In the genomic region with DNA sequence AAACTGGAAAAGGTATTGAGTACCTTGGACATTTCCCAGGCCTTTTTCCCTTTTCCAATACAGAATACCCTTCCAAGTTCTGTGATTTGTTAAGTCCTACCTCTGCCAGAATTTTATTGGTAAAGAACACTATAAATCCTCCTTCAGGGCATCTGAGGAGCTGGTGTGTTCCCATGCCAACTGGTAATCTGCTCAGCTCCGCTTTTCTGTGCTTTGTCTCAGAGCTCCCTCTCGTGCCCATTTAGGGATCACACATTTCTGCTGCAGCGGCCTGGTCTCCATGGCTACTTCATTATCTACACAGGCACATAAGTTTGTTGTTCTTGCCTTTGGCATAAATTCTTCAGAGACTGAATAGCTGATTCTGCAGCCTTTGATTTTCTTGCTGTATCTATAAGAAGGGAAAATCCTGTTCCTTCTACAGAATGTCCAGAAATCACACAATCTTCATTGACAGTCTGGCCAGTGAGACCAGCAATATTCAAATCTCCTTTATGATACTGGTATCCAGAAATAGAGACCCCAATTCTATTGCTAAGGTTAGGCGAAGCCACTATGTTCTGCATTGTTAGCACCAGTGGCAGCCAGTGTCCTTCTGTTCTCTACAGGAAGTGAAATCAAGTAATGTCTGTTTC, we compare ENCODE assay signal across 7 cellular contexts. TPM values are rescaled to one million over a fixed set of nuclear protein-coding genes. Genes with fewer than 3 reads are reported as not detected.
DNase-seq lines count a peak whose midpoint lies in the region; ATAC-seq, FAIRE-seq and TF ChIP-seq lines count a peak whose summit lies in the region.

No MANE protein-coding gene starts in this region.

- no peak overlapping the region for H3K4me3 Mint-ChIP-seq in GM23338
- H3K4me3 Mint-ChIP-seq in central memory CD8-positive, alpha-beta T cell = no peak overlapping the region

- H3K27ac Mint-ChIP-seq in GM23338 = peak overlapping the region; percentile 87
- H3K27ac Mint-ChIP-seq in central memory CD8-positive, alpha-beta T cell (ENCODE audit: low read depth) = peak overlapping the region; percentile 32

- peaks cover 6% of the 10 kb centered on the region for H3K27me3 Mint-ChIP-seq in GM23338 (ENCODE audit: insufficient read depth, low read depth, poor library complexity)
- H3K27me3 Mint-ChIP-seq in central memory CD8-positive, alpha-beta T cell = no peaks in the 10 kb centered on the region

- H3K4me3 ChIP-seq in GM23338 = no peak overlapping the region
- H3K4me3 ChIP-seq in LNCaP clone FGC (ENCODE audit: low read depth, low read length) = no peak overlapping the region
- no peak overlapping the region for H3K4me3 ChIP-seq in Peyer's patch
- peak overlapping the region in 1 of 2 donors; percentile 16 for H3K4me3 ChIP-seq in kidney (ENCODE audit: low read length in 2 of 2)

- no peaks in the 10 kb centered on the region for H3K9me3 ChIP-seq in Peyer's patch
- no peaks in the 10 kb centered on the region for H3K9me3 ChIP-seq in kidney (ENCODE audit: control insufficient read depth in 1 of 2, low read length in 2 of 2)

- intact Hi-C loops in kidney (cut with DNase I) = no loop called here

- H3K9me2 ChIP-seq in GM23338 (ENCODE audit: insufficient read depth) = no peaks in the 10 kb centered on the region

- H4K20me1 ChIP-seq in GM23338 (replicated peaks; ENCODE audit: insufficient read depth) = no peaks in the 10 kb centered on the region

- H3K27ac ChIP-seq in GM23338 (ENCODE audit: low read depth) = no peak overlapping the region
- H3K27ac ChIP-seq in Peyer's patch = peak overlapping the region in 1 of 4 donors; percentile 5
- peak overlapping the region; percentile 48 to 84 for H3K27ac ChIP-seq in kidney (ENCODE audit: low read depth in 2 of 2, low read length in 2 of 2)

- no peak overlapping the region for H3K4me2 ChIP-seq in GM23338

- H3K36me3 ChIP-seq in GM23338 (ENCODE audit: insufficient read depth) (0 out of 2 replicates have a peak, but pooled peaks cover 5% of the 10 kb centered on the region), Peyer's patch (peaks cover 0 to 11% (median 0%) of the 10 kb centered on the region in 3 donors), kidney (ENCODE audit: control insufficient read depth in 1 of 2, insufficient read depth in 2 of 2, low read length in 2 of 2) (peaks cover 2 to 7% of the 10 kb centered on the region in 2 donors)

- FAIRE-seq in kidney (lab: Jason Lieb, UNC) = peak; percentile 25

- no peaks in the 10 kb centered on the region for H3K79me2 ChIP-seq in GM23338 (replicated peaks; ENCODE audit: insufficient read depth)

- H3K27me3 ChIP-seq in GM23338 (ENCODE audit: insufficient read depth) = no peaks in the 10 kb centered on the region
- H3K27me3 ChIP-seq in Peyer's patch = no peaks in the 10 kb centered on the region

- H3K9me3 Mint-ChIP-seq in GM23338 = no peaks in the 10 kb centered on the region
- H3K9me3 Mint-ChIP-seq in central memory CD8-positive, alpha-beta T cell = no peaks in the 10 kb centered on the region

- peak; percentile 27 for DNase-seq in GM10266 (ENCODE audit: extremely low spot score)
- peak; percentile 91 for DNase-seq in GM23338 (ENCODE audit: low spot score)
- DNase-seq in LNCaP clone FGC (ENCODE audit: low read depth) = peak; percentile 98
- peak in 2 of 3 donors; percentile 32 to 57 for DNase-seq in Peyer's patch
- DNase-seq in central memory CD8-positive, alpha-beta T cell (ENCODE audit: low spot score in 2 of 2) = no peak
- DNase-seq in kidney = peak; percentile 70
- no peak for DNase-seq in stimulated activated naive CD8-positive, alpha-beta T cell treated with anti-CD3 and anti-CD28 coated beads, Interleukin-15, Interleukin-2, amounts not matched to agents 100 U/mL and 50 U/mL, for 24 hours

- H3K36me3 Mint-ChIP-seq in GM23338 (ENCODE audit: low read depth) = peaks cover 16% of the 10 kb centered on the region
- peaks cover 23% of the 10 kb centered on the region for H3K36me3 Mint-ChIP-seq in central memory CD8-positive, alpha-beta T cell (ENCODE audit: insufficient read depth)

- H3F3A ChIP-seq in GM23338 (replicated peaks; ENCODE audit: low read depth) = no peaks in the 10 kb centered on the region

- ATAC-seq in GM23338 = peak; percentile 77
- peak; percentile 45 for ATAC-seq in central memory CD8-positive, alpha-beta T cell (replicated peaks; ENCODE audit: extremely low read depth, poor library complexity, severe bottlenecking)
- peak; percentile 24 for ATAC-seq in stimulated activated naive CD8-positive, alpha-beta T cell treated with anti-CD3 and anti-CD28 coated beads, Interleukin-15, Interleukin-2, amounts not matched to agents 100 U/mL and 50 U/mL, for 24 hours

- peaks cover 34% of the 10 kb centered on the region for H3K4me1 Mint-ChIP-seq in GM23338
- peaks cover 6% of the 10 kb centered on the region for H3K4me1 Mint-ChIP-seq in central memory CD8-positive, alpha-beta T cell

- H3K4me1 ChIP-seq in GM23338 (ENCODE audit: insufficient read depth) (peaks cover 7% of the 10 kb centered on the region), Peyer's patch (peaks cover 0 to 6% (median 3%) of the 10 kb centered on the region in 4 donors), kidney (ENCODE audit: control insufficient read depth in 1 of 2, insufficient read depth in 1 of 2, low read depth in 1 of 2, low read length in 2 of 2) (peaks cover 11 to 29% of the 10 kb centered on the region in 2 donors)

- H3K9ac ChIP-seq in kidney (ENCODE audit: low read length in 2 of 2) = peak overlapping the region in 1 of 2 donors; percentile 43

- no peak for TF ChIP-seq POLR2A in Peyer's patch (IDR thresholded peaks at IDR 0.05)

- no peak overlapping the region for H2AFZ ChIP-seq in GM23338

- TF ChIP-seq CTCF in GM10266 (IDR thresholded peaks at IDR 0.05; ENCODE audit: control insufficient read depth, insufficient read depth, low read depth, missing control alignments) (peak; percentile 66), GM23338 (conservative IDR thresholded peaks at IDR 0.05; ENCODE audit: low read depth in 2 of 2) (peak; percentile 89 to 98), LNCaP clone FGC (IDR thresholded peaks at IDR 0.05; ENCODE audit: control insufficient read depth, extremely low read depth, insufficient read depth) (peak; percentile 97), Peyer's patch (IDR thresholded peaks at IDR 0.05) (peak in 4 of 6 experiments; percentile 48 to 59 (median 56)), kidney (IDR thresholded peaks at IDR 0.05; ENCODE audit: borderline replicate concordance, extremely low read depth, insufficient read depth) (peak; percentile 82)

TF ChIP-seq in GM23338, 12 proteins besides CTCF, POLR2A, EP300 and RAD21:
- no peak for TF ChIP-seq ZNF114 (CRISPR knock-in tag; IDR thresholded peaks at IDR 0.05)
- TF ChIP-seq, protein P1, sequence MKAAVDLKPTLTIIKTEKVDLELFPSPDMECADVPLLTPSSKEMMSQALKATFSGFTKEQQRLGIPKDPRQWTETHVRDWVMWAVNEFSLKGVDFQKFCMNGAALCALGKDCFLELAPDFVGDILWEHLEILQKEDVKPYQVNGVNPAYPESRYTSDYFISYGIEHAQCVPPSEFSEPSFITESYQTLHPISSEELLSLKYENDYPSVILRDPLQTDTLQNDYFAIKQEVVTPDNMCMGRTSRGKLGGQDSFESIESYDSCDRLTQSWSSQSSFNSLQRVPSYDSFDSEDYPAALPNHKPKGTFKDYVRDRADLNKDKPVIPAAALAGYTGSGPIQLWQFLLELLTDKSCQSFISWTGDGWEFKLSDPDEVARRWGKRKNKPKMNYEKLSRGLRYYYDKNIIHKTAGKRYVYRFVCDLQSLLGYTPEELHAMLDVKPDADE (IDR thresholded peaks at IDR 0.05) = no peak
- no peak for TF ChIP-seq EZH2 (IDR thresholded peaks at IDR 0.05; ENCODE audit: low read depth, unreplicated experiment)
- no peak for TF ChIP-seq CREB1 (CRISPR knock-in tag; IDR thresholded peaks at IDR 0.05; ENCODE audit: low read depth)
- TF ChIP-seq POLR2AphosphoS5 (IDR thresholded peaks at IDR 0.05; ENCODE audit: low read depth) = no peak
TF ChIP-seq in GM23338: peak in this region for 0.

RNA-seq across cellular contexts. Expression of a gene that starts 52.0 kb away (rescaled TPM):
- total RNA-seq in GM23338 (2014; rRNA removed; shearing (Covaris generic)) = 23.9 and 29.5 TPM in 2 replicates
- polyA plus RNA-seq in GM23338 (2016; fragmentation: Nextera tagmentation; extraction: Ambion mirVana) (4.9 and 5.1 TPM in 2 replicates), kidney (ENCODE audit: insufficient read depth, low read depth, low replicate concordance) (6.1 TPM)
- total RNA-seq in Peyer's patch (10 to 100 TPM; 22.6 to 31.0 (median 26.4) TPM), kidney (22.6 TPM)

RNA-seq across cellular contexts. Expression of a gene that starts 58.2 kb away (rescaled TPM):
- total RNA-seq in GM23338 (2014; rRNA removed; shearing (Covaris generic)) = 0.16 TPM in 1 of 2 replicates, not detected in the other
- not detected in 2 replicates for polyA plus RNA-seq in GM23338 (2016; fragmentation: Nextera tagmentation; extraction: Ambion mirVana)
- total RNA-seq in Peyer's patch = not detected
- 0.06 TPM for total RNA-seq in kidney
- polyA plus RNA-seq in kidney (ENCODE audit: insufficient read depth, low read depth, low replicate concordance) = 0.13 TPM

Comparison
In these comparisons a context has a peak if more than half of its experiments do, and no peak if none do; other contexts are left out.
1. DNase-seq: peak in GM10266 (single experiment), GM23338 (single experiment), LNCaP clone FGC (single experiment), Peyer's patch (2 of 3) and kidney (single experiment); none in central memory CD8-positive, alpha-beta T cell (0 of 2) and stimulated activated naive CD8-positive, alpha-beta T cell treated with anti-CD3 and anti-CD28 coated beads, Interleukin-15, Interleukin-2, amounts not matched to agents 100 U/mL and 50 U/mL, for 24 hours (single experiment).
2. ATAC-seq: peak in every context shown above with its lines; median percentile 77 in GM23338; 45 in central memory CD8-positive, alpha-beta T cell; 24 in stimulated activated naive CD8-positive, alpha-beta T cell treated with anti-CD3 and anti-CD28 coated beads, Interleukin-15, Interleukin-2, amounts not matched to agents 100 U/mL and 50 U/mL, for 24 hours.
3. Peak in every context shown above with its lines, with median percentiles within 50 percentile points of each other: CTCF ChIP-seq.